ENCODE assay signal across 8 cellular contexts in the genomic region with DNA sequence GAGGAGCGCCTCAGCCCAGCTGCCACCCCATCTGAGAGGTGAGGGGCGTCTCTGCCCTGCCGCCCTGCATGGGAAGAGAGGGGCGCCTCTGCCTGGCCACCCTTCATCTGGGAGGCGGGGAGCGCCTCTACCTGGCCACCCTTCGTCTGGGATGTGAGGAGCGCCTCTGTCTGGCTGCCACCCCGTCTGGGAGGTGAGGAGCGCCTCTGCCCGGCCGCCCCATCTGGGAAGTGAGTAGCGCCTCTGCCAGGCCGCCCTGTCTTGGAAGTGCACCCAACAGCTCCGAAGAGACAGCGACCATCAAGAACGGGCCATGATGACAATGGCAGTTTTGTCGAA.
"Had no signal": no experiment of that assay in that cellular context is flagged by ENCODE, and none has a peak within 500 bp of the region (broad histone marks: within the 10 kb centered on the region; RNA-seq: fewer than 3 reads in every experiment).

No MANE protein-coding gene starts in this region.

- H3K4me3 ChIP-seq: GM12878 had no signal

- DNase-seq: GDM1, GF-D8 had no signal

- FAIRE-seq: G401.6, GM12878, GM12891, GM12892, GM18507, GM19239 had no signal

- ATAC-seq: GM12878 had no signal
